In genomic region chr15:36953346-36953745, GRCh38 we compare ENCODE assay signal across 20 cellular contexts.
"Had no signal": no experiment of that assay in that cellular context is flagged by ENCODE, and none has a peak within 500 bp of the region (broad histone marks: within the 10 kb centered on the region; RNA-seq: fewer than 3 reads in every experiment).

No MANE protein-coding gene starts in this region.

- H3K9me3 ChIP-seq: gastroesophageal sphincter, left ventricle myocardium inferior, prostate gland, testis, tibial nerve had no signal

- ATAC-seq: esophagus mucosa; gastroesophageal sphincter; left cardiac atrium; sciatic nerve; stimulated activated naive B cell treated with anti-CD40 and anti-IgM and Interleukin-4, amounts not matched to agents 10 μg/mL and 1 μg/mL and 100 μg/mL, for 72 hours; stimulated activated naive CD8-positive, alpha-beta T cell treated with anti-CD3 and anti-CD28 coated beads, Interleukin-15, amount 100 ng/mL, for 72 hours had no signal

- H3K36me3 ChIP-seq: left ventricle myocardium inferior, tibial nerve had no signal

- DNase-seq: effector memory CD4-positive, alpha-beta T cell; foreskin fibroblast; glutamatergic neuron; kidney; left cardiac atrium; left ventricle myocardium inferior; mesenchymal stem cell; naive B cell; stimulated activated CD4-positive, alpha-beta T cell treated with anti-CD3 and anti-CD28 coated beads, Interleukin-2, amount 100 ng/mL, for 24 hours; stimulated activated CD4-positive, alpha-beta T cell treated with anti-CD3 and anti-CD28 coated beads, Interleukin-4, amount 100 ng/mL, for 4 hours; stimulated activated naive B cell treated with anti-CD40 and anti-IgM and Interleukin-4, amounts not matched to agents 10 μg/mL and 1 μg/mL and 100 μg/mL, for 72 hours; stimulated activated naive CD8-positive, alpha-beta T cell treated with anti-CD3 and anti-CD28 coated beads, Interleukin-15, amount 100 ng/mL, for 72 hours; testis had no signal

- H3K4me1 ChIP-seq: parathyroid adenoma, prostate gland, testis, tibial nerve had no signal

- H3K4me3 ChIP-seq: gastroesophageal sphincter, left ventricle myocardium inferior, lung, prostate gland, testis, tibial nerve had no signal

- H3K27ac ChIP-seq: gastroesophageal sphincter, left ventricle myocardium inferior, parathyroid adenoma, prostate gland, testis, tibial nerve had no signal
